Comparison of ENCODE assay signal across 1 cellular context in the genomic region with DNA sequence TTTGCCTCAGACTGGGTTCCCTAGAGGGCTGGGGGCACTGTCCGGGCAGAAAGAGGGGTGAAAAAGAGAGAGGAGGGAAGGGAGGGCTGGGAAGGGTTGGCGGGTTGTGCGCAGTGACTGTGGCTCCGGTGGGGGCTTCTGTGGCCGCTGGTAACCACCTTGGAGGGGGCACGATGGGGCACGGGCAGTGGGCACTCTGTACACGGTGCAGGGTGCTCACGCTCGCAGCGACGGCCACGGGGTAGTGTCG.
TF ChIP-seq lines count a peak whose summit lies in the region.

No MANE protein-coding gene starts in this region.

TF ChIP-seq in HepG2, 621 proteins besides CTCF, POLR2A, EP300 and RAD21:
- TF ChIP-seq ZFP82 (CRISPR knock-in tag; IDR thresholded peaks at IDR 0.05; ENCODE audit: borderline replicate concordance) (0 out of 2 replicates have a peak, but pooled peaks have one; percentile 23), HNRNPL (IDR thresholded peaks at IDR 0.05; ENCODE audit: low read depth, low read length) (peak; percentile 91), HNRNPK (IDR thresholded peaks at IDR 0.05; ENCODE audit: low read depth, low read length, poor library complexity, severe bottlenecking) (peak; percentile 12), HMGA1 (CRISPR knock-in tag; conservative IDR thresholded peaks at IDR 0.05) (no peak), ZNF850 (CRISPR knock-in tag; conservative IDR thresholded peaks at IDR 0.05) (peak; percentile 17; the same call in 1 of the 2 replicates), ZEB1 (IDR thresholded peaks at IDR 0.05; ENCODE audit: insufficient replicate concordance, low read depth) (peak; percentile 9), ZBTB20 (CRISPR knock-in tag; IDR thresholded peaks at IDR 0.05; ENCODE audit: borderline replicate concordance, low read depth) (0 out of 2 replicates have a peak, but pooled peaks have one; percentile 7), HNF4G (IDR thresholded peaks at IDR 0.05; ENCODE audit: borderline replicate concordance, low read depth, low read length) (peak; percentile 22; the same call in 1 of the 2 replicates), HNF4G (CRISPR knock-in tag; IDR thresholded peaks at IDR 0.05; ENCODE audit: borderline replicate concordance, low read depth) (no peak), RCOR2 (CRISPR knock-in tag; IDR thresholded peaks at IDR 0.05) (no peak)
- TF ChIP-seq, protein P1, sequence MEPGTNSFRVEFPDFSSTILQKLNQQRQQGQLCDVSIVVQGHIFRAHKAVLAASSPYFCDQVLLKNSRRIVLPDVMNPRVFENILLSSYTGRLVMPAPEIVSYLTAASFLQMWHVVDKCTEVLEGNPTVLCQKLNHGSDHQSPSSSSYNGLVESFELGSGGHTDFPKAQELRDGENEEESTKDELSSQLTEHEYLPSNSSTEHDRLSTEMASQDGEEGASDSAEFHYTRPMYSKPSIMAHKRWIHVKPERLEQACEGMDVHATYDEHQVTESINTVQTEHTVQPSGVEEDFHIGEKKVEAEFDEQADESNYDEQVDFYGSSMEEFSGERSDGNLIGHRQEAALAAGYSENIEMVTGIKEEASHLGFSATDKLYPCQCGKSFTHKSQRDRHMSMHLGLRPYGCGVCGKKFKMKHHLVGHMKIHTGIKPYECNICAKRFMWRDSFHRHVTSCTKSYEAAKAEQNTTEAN (CRISPR knock-in tag; conservative IDR thresholded peaks at IDR 0.05) = no peak
- TF ChIP-seq, protein P2, sequence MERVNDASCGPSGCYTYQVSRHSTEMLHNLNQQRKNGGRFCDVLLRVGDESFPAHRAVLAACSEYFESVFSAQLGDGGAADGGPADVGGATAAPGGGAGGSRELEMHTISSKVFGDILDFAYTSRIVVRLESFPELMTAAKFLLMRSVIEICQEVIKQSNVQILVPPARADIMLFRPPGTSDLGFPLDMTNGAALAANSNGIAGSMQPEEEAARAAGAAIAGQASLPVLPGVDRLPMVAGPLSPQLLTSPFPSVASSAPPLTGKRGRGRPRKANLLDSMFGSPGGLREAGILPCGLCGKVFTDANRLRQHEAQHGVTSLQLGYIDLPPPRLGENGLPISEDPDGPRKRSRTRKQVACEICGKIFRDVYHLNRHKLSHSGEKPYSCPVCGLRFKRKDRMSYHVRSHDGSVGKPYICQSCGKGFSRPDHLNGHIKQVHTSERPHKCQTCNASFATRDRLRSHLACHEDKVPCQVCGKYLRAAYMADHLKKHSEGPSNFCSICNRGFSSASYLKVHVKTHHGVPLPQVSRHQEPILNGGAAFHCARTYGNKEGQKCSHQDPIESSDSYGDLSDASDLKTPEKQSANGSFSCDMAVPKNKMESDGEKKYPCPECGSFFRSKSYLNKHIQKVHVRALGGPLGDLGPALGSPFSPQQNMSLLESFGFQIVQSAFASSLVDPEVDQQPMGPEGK (CRISPR knock-in tag; IDR thresholded peaks at IDR 0.05) = peak; percentile 42; the same call in 1 of the 2 replicates
- TF ChIP-seq, protein P3, sequence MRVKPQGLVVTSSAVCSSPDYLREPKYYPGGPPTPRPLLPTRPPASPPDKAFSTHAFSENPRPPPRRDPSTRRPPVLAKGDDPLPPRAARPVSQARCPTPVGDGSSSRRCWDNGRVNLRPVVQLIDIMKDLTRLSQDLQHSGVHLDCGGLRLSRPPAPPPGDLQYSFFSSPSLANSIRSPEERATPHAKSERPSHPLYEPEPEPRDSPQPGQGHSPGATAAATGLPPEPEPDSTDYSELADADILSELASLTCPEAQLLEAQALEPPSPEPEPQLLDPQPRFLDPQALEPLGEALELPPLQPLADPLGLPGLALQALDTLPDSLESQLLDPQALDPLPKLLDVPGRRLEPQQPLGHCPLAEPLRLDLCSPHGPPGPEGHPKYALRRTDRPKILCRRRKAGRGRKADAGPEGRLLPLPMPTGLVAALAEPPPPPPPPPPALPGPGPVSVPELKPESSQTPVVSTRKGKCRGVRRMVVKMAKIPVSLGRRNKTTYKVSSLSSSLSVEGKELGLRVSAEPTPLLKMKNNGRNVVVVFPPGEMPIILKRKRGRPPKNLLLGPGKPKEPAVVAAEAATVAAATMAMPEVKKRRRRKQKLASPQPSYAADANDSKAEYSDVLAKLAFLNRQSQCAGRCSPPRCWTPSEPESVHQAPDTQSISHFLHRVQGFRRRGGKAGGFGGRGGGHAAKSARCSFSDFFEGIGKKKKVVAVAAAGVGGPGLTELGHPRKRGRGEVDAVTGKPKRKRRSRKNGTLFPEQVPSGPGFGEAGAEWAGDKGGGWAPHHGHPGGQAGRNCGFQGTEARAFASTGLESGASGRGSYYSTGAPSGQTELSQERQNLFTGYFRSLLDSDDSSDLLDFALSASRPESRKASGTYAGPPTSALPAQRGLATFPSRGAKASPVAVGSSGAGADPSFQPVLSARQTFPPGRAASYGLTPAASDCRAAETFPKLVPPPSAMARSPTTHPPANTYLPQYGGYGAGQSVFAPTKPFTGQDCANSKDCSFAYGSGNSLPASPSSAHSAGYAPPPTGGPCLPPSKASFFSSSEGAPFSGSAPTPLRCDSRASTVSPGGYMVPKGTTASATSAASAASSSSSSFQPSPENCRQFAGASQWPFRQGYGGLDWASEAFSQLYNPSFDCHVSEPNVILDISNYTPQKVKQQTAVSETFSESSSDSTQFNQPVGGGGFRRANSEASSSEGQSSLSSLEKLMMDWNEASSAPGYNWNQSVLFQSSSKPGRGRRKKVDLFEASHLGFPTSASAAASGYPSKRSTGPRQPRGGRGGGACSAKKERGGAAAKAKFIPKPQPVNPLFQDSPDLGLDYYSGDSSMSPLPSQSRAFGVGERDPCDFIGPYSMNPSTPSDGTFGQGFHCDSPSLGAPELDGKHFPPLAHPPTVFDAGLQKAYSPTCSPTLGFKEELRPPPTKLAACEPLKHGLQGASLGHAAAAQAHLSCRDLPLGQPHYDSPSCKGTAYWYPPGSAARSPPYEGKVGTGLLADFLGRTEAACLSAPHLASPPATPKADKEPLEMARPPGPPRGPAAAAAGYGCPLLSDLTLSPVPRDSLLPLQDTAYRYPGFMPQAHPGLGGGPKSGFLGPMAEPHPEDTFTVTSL (CRISPR knock-in tag; IDR thresholded peaks at IDR 0.05; ENCODE audit: borderline replicate concordance) = 0 out of 2 replicates have a peak, but pooled peaks have one; percentile 71
- TF ChIP-seq, protein P4, sequence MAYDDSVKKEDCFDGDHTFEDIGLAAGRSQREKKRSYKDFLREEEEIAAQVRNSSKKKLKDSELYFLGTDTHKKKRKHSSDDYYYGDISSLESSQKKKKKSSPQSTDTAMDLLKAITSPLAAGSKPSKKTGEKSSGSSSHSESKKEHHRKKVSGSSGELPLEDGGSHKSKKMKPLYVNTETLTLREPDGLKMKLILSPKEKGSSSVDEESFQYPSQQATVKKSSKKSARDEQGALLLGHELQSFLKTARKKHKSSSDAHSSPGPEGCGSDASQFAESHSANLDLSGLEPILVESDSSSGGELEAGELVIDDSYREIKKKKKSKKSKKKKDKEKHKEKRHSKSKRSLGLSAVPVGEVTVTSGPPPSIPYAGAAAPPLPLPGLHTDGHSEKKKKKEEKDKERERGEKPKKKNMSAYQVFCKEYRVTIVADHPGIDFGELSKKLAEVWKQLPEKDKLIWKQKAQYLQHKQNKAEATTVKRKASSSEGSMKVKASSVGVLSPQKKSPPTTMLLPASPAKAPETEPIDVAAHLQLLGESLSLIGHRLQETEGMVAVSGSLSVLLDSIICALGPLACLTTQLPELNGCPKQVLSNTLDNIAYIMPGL (CRISPR knock-in tag; IDR thresholded peaks at IDR 0.05; ENCODE audit: borderline replicate concordance in 1 of 2, low read depth in 1 of 2) = 0 out of 4 replicates have a peak, but pooled peaks of 1 of the 2 experiments have one; percentile 6
- TF ChIP-seq, protein P5, sequence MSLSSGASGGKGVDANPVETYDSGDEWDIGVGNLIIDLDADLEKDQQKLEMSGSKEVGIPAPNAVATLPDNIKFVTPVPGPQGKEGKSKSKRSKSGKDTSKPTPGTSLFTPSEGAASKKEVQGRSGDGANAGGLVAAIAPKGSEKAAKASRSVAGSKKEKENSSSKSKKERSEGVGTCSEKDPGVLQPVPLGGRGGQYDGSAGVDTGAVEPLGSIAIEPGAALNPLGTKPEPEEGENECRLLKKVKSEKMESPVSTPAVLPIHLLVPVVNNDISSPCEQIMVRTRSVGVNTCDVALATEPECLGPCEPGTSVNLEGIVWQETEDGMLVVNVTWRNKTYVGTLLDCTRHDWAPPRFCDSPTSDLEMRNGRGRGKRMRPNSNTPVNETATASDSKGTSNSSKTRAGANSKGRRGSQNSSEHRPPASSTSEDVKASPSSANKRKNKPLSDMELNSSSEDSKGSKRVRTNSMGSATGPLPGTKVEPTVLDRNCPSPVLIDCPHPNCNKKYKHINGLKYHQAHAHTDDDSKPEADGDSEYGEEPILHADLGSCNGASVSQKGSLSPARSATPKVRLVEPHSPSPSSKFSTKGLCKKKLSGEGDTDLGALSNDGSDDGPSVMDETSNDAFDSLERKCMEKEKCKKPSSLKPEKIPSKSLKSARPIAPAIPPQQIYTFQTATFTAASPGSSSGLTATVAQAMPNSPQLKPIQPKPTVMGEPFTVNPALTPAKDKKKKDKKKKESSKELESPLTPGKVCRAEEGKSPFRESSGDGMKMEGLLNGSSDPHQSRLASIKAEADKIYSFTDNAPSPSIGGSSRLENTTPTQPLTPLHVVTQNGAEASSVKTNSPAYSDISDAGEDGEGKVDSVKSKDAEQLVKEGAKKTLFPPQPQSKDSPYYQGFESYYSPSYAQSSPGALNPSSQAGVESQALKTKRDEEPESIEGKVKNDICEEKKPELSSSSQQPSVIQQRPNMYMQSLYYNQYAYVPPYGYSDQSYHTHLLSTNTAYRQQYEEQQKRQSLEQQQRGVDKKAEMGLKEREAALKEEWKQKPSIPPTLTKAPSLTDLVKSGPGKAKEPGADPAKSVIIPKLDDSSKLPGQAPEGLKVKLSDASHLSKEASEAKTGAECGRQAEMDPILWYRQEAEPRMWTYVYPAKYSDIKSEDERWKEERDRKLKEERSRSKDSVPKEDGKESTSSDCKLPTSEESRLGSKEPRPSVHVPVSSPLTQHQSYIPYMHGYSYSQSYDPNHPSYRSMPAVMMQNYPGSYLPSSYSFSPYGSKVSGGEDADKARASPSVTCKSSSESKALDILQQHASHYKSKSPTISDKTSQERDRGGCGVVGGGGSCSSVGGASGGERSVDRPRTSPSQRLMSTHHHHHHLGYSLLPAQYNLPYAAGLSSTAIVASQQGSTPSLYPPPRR (CRISPR knock-in tag; IDR thresholded peaks at IDR 0.05; ENCODE audit: borderline replicate concordance) = peak; percentile 30; the same call in 1 of the 2 replicates
- TF ChIP-seq, protein P6, sequence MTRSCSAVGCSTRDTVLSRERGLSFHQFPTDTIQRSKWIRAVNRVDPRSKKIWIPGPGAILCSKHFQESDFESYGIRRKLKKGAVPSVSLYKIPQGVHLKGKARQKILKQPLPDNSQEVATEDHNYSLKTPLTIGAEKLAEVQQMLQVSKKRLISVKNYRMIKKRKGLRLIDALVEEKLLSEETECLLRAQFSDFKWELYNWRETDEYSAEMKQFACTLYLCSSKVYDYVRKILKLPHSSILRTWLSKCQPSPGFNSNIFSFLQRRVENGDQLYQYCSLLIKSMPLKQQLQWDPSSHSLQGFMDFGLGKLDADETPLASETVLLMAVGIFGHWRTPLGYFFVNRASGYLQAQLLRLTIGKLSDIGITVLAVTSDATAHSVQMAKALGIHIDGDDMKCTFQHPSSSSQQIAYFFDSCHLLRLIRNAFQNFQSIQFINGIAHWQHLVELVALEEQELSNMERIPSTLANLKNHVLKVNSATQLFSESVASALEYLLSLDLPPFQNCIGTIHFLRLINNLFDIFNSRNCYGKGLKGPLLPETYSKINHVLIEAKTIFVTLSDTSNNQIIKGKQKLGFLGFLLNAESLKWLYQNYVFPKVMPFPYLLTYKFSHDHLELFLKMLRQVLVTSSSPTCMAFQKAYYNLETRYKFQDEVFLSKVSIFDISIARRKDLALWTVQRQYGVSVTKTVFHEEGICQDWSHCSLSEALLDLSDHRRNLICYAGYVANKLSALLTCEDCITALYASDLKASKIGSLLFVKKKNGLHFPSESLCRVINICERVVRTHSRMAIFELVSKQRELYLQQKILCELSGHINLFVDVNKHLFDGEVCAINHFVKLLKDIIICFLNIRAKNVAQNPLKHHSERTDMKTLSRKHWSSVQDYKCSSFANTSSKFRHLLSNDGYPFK (CRISPR knock-in tag; IDR thresholded peaks at IDR 0.05; ENCODE audit: borderline replicate concordance) = 0 out of 2 replicates have a peak, but pooled peaks have one; percentile 32
